Comparison of ENCODE assay signal across 1 cellular context in the genomic region with DNA sequence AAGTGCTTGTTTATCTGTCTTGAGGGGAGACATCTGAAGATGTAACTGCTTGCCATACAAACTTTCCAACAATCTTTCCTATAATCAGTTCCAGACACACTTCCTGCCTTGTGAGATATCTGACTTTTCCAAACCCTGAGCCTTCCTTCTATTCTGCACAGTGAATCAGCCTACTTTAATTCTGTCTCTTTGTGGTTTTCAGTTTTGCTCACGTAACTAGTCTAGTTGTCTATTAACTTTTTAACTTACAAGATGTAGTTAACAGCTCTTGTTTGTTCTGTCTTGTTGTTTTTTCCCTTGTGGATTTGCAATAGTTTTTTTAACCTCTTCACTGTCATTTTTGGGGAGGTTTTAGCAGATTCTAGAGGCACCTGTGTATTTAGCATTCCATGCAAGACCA.
TF ChIP-seq lines count a peak whose summit lies in the region.

No MANE protein-coding gene starts in this region.

TF ChIP-seq in liver, 16 proteins besides CTCF, POLR2A, EP300 and RAD21 (continued from another document):
- TF ChIP-seq, protein P1, sequence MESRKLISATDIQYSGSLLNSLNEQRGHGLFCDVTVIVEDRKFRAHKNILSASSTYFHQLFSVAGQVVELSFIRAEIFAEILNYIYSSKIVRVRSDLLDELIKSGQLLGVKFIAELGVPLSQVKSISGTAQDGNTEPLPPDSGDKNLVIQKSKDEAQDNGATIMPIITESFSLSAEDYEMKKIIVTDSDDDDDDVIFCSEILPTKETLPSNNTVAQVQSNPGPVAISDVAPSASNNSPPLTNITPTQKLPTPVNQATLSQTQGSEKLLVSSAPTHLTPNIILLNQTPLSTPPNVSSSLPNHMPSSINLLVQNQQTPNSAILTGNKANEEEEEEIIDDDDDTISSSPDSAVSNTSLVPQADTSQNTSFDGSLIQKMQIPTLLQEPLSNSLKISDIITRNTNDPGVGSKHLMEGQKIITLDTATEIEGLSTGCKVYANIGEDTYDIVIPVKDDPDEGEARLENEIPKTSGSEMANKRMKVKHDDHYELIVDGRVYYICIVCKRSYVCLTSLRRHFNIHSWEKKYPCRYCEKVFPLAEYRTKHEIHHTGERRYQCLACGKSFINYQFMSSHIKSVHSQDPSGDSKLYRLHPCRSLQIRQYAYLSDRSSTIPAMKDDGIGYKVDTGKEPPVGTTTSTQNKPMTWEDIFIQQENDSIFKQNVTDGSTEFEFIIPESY (IDR thresholded peaks at IDR 0.05) = peak; percentile 31
- TF ChIP-seq, protein P2, sequence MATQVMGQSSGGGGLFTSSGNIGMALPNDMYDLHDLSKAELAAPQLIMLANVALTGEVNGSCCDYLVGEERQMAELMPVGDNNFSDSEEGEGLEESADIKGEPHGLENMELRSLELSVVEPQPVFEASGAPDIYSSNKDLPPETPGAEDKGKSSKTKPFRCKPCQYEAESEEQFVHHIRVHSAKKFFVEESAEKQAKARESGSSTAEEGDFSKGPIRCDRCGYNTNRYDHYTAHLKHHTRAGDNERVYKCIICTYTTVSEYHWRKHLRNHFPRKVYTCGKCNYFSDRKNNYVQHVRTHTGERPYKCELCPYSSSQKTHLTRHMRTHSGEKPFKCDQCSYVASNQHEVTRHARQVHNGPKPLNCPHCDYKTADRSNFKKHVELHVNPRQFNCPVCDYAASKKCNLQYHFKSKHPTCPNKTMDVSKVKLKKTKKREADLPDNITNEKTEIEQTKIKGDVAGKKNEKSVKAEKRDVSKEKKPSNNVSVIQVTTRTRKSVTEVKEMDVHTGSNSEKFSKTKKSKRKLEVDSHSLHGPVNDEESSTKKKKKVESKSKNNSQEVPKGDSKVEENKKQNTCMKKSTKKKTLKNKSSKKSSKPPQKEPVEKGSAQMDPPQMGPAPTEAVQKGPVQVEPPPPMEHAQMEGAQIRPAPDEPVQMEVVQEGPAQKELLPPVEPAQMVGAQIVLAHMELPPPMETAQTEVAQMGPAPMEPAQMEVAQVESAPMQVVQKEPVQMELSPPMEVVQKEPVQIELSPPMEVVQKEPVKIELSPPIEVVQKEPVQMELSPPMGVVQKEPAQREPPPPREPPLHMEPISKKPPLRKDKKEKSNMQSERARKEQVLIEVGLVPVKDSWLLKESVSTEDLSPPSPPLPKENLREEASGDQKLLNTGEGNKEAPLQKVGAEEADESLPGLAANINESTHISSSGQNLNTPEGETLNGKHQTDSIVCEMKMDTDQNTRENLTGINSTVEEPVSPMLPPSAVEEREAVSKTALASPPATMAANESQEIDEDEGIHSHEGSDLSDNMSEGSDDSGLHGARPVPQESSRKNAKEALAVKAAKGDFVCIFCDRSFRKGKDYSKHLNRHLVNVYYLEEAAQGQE (IDR thresholded peaks at IDR 0.05) = peak; percentile 28
- no peak for TF ChIP-seq SP1 (IDR thresholded peaks at IDR 0.05)
